ENCODE assay signal across 10 cellular contexts in the genomic region with DNA sequence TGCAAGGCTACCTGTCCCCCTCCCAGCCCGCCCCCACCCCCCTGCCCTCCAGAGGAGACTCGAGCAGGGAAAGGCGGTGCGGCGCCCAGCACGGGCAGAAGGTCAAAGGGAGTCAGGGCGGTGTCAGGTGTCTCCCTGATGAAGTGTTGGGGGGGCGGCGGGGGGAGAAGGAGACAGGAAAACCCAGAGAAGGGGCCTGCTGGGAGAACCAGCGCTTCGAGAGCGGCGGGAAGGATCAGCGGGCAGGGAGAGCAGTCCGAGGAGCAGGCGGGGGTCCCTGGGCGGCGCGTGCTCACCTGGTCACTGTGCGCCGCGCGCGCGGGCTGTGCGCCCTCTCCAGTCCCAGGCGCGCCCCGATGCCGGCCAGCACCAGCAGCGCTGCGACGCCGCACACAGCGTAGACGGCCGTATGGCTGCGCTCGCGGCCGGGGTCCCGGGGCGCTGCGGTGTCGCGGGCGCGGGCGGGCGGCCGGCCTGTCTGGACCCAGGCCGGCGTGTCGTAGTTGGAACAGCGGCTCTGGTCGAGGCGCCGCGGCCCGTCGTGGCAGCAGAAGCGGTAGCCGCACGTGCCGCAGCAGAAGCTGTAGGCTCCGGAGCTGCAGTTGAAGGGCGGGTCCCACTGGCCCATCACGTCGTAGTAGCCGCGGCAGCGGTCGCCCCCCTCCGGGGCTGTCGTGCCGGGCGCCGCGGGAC. TPM values are rescaled to one million over a fixed set of nuclear protein-coding genes. Genes with fewer than 3 reads are reported as not detected.
DNase-seq lines count a peak whose midpoint lies in the region; ATAC-seq and TF ChIP-seq lines count a peak whose summit lies in the region.
"Had no signal": no experiment of that assay in that cellular context is flagged by ENCODE, and none has a peak within 500 bp of the region (broad histone marks: within the 10 kb centered on the region; RNA-seq: fewer than 3 reads in every experiment).

No MANE protein-coding gene starts in this region.

- no peak for ATAC-seq in stimulated activated naive B cell treated with anti-CD40 and anti-IgM and Interleukin-4, amounts not matched to agents 10 μg/mL and 1 μg/mL and 100 μg/mL, for 72 hours (replicated peaks)

- H3K27ac Mint-ChIP-seq in endothelial cell (ENCODE audit: unreplicated experiment): no peak overlapping the region
- H3K27ac Mint-ChIP-seq in stimulated activated naive B cell treated with anti-CD40 and anti-IgM and Interleukin-4, amounts not matched to agents 10 μg/mL and 1 μg/mL and 100 μg/mL, for 72 hours: no peak overlapping the region

- no peak for TF ChIP-seq EP300 in Ishikawa (IDR thresholded peaks at IDR 0.05; ENCODE audit: borderline replicate concordance)

- no peaks in the 10 kb centered on the region for H3K36me3 Mint-ChIP-seq in endothelial cell (ENCODE audit: low read depth, unreplicated experiment)
- peaks cover 35 to 49% of the 10 kb centered on the region in 2 donors for H3K36me3 Mint-ChIP-seq in stimulated activated naive B cell treated with anti-CD40 and anti-IgM and Interleukin-4, amounts not matched to agents 10 μg/mL and 1 μg/mL and 100 μg/mL, for 72 hours

- peaks cover 21% of the 10 kb centered on the region for H3K4me1 Mint-ChIP-seq in endothelial cell (ENCODE audit: unreplicated experiment)
- peaks cover 59 to 79% of the 10 kb centered on the region in 2 donors for H3K4me1 Mint-ChIP-seq in stimulated activated naive B cell treated with anti-CD40 and anti-IgM and Interleukin-4, amounts not matched to agents 10 μg/mL and 1 μg/mL and 100 μg/mL, for 72 hours

- no peaks in the 10 kb centered on the region for H3K9me3 Mint-ChIP-seq in endothelial cell (ENCODE audit: unreplicated experiment)
- H3K9me3 Mint-ChIP-seq in stimulated activated naive B cell treated with anti-CD40 and anti-IgM and Interleukin-4, amounts not matched to agents 10 μg/mL and 1 μg/mL and 100 μg/mL, for 72 hours: no peaks in the 10 kb centered on the region

- TF ChIP-seq RAD21 in Ishikawa (IDR thresholded peaks at IDR 0.05; ENCODE audit: low read depth): no peak

- TF ChIP-seq CTCF in endothelial cell (IDR thresholded peaks at IDR 0.05; ENCODE audit: unreplicated experiment): no peak

- no peak overlapping the region for H3K4me3 Mint-ChIP-seq in endothelial cell (ENCODE audit: unreplicated experiment)
- H3K4me3 Mint-ChIP-seq in stimulated activated naive B cell treated with anti-CD40 and anti-IgM and Interleukin-4, amounts not matched to agents 10 μg/mL and 1 μg/mL and 100 μg/mL, for 72 hours: peak overlapping the region; percentile 70 to 83

- peak; percentile 50 for DNase-seq in activated T-cell treated with anti-CD3 and anti-CD28 coated beads, Interleukin-2, amount 50 U/mL, for 1 hour
- DNase-seq in activated T-cell treated with anti-CD3 and anti-CD28 coated beads for 4 hours: no peak
- peak; percentile 14 for DNase-seq in endothelial cell (ENCODE audit: low spot score)
- DNase-seq in stimulated activated naive B cell treated with anti-CD40 and anti-IgM and Interleukin-4, amounts not matched to agents 10 μg/mL and 1 μg/mL and 100 μg/mL, for 72 hours: no peak
- DNase-seq in NCI-H1436 (lab: John Stamatoyannopoulos, UW): no peak
- no peak for DNase-seq in GDM1 (lab: John Stamatoyannopoulos, UW)
- DNase-seq in amygdala (lab: John Stamatoyannopoulos, UW): no peak
- DNase-seq: T1000 had no signal

- peaks cover 30% of the 10 kb centered on the region for H3K27me3 Mint-ChIP-seq in endothelial cell (ENCODE audit: unreplicated experiment)
- H3K27me3 Mint-ChIP-seq in stimulated activated naive B cell treated with anti-CD40 and anti-IgM and Interleukin-4, amounts not matched to agents 10 μg/mL and 1 μg/mL and 100 μg/mL, for 72 hours: peaks cover 15 to 19% of the 10 kb centered on the region in 2 donors

TF ChIP-seq in Ishikawa, 13 proteins besides CTCF, POLR2A, EP300 and RAD21:
- TF ChIP-seq, protein P1, sequence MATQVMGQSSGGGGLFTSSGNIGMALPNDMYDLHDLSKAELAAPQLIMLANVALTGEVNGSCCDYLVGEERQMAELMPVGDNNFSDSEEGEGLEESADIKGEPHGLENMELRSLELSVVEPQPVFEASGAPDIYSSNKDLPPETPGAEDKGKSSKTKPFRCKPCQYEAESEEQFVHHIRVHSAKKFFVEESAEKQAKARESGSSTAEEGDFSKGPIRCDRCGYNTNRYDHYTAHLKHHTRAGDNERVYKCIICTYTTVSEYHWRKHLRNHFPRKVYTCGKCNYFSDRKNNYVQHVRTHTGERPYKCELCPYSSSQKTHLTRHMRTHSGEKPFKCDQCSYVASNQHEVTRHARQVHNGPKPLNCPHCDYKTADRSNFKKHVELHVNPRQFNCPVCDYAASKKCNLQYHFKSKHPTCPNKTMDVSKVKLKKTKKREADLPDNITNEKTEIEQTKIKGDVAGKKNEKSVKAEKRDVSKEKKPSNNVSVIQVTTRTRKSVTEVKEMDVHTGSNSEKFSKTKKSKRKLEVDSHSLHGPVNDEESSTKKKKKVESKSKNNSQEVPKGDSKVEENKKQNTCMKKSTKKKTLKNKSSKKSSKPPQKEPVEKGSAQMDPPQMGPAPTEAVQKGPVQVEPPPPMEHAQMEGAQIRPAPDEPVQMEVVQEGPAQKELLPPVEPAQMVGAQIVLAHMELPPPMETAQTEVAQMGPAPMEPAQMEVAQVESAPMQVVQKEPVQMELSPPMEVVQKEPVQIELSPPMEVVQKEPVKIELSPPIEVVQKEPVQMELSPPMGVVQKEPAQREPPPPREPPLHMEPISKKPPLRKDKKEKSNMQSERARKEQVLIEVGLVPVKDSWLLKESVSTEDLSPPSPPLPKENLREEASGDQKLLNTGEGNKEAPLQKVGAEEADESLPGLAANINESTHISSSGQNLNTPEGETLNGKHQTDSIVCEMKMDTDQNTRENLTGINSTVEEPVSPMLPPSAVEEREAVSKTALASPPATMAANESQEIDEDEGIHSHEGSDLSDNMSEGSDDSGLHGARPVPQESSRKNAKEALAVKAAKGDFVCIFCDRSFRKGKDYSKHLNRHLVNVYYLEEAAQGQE (IDR thresholded peaks at IDR 0.05; ENCODE audit: low read depth): no peak
- TF ChIP-seq TAF1 (IDR thresholded peaks at IDR 0.05; ENCODE audit: low read depth): no peak
- TF ChIP-seq, protein P2, sequence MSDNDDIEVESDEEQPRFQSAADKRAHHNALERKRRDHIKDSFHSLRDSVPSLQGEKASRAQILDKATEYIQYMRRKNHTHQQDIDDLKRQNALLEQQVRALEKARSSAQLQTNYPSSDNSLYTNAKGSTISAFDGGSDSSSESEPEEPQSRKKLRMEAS (IDR thresholded peaks at IDR 0.05): peak; percentile 77
TF ChIP-seq in Ishikawa: peak in this region for 1.

RNA-seq across cellular contexts. Expression of a gene that starts 0.9 kb away (rescaled TPM):
- total RNA-seq in endothelial cell (ENCODE audit: unreplicated experiment): 0.41 TPM
- total RNA-seq: body of pancreas had no signal

RNA-seq across cellular contexts. Expression of a gene that starts 12.6 kb away (rescaled TPM):
- 3.5 TPM for total RNA-seq in endothelial cell (ENCODE audit: unreplicated experiment)
- total RNA-seq: body of pancreas had no signal

RNA-seq across cellular contexts. Expression of a gene that starts 33.0 kb away (rescaled TPM):
- total RNA-seq in endothelial cell (ENCODE audit: unreplicated experiment): 5.2 TPM
- total RNA-seq: body of pancreas had no signal

RNA-seq across cellular contexts. Expression of a gene that starts 55.3 kb away (rescaled TPM):
- 0.36 TPM for total RNA-seq in endothelial cell (ENCODE audit: unreplicated experiment)

Comparison
In these comparisons a context has a peak if more than half of its experiments do, and no peak if none do; other contexts are left out.
1. DNase-seq: peak in activated T-cell treated with anti-CD3 and anti-CD28 coated beads, Interleukin-2, amount 50 U/mL, for 1 hour (single experiment) and endothelial cell (single experiment); none in activated T-cell treated with anti-CD3 and anti-CD28 coated beads for 4 hours (single experiment), stimulated activated naive B cell treated with anti-CD40 and anti-IgM and Interleukin-4, amounts not matched to agents 10 μg/mL and 1 μg/mL and 100 μg/mL, for 72 hours (single experiment), NCI-H1436 (single experiment), GDM1 (single experiment) and amygdala (0 of 56).